ENCODE assay signal across 8 cellular contexts in genomic region chr5:138449501-138450239, GRCh38. TPM values are rescaled to one million over a fixed set of nuclear protein-coding genes. Genes with fewer than 3 reads are reported as not detected.
DNase-seq lines count a peak whose midpoint lies in the region; ATAC-seq and TF ChIP-seq lines count a peak whose summit lies in the region.

No MANE protein-coding gene starts in this region.

- peak overlapping the region; percentile 24 for H3K4me3 ChIP-seq in Jurkat, Clone E6-1 (ENCODE audit: low read length)
- H3K4me3 ChIP-seq in fibroblast of mammary gland (ENCODE audit: control insufficient read depth, low read depth, low read length) = peak overlapping the region; percentile 17

- ATAC-seq in GM19372 (IDR thresholded peaks at IDR 0.05; ENCODE audit: low read depth, unreplicated experiment) = peak; percentile 75
- peak; percentile 86 for ATAC-seq in stimulated activated naive CD8-positive, alpha-beta T cell treated with anti-CD3 and anti-CD28 coated beads, Interleukin-15, amount 100 ng/mL, for 72 hours

- H3K27me3 Mint-ChIP-seq in activated T-helper 2 cell treated with anti-CD3 and anti-CD28 coated beads, Interferon-gamma antibody, Interleukin-2, Interleukin-4, amounts not matched to agents 10 μg/mL and 5 μg/mL and 100 μg/mL, durations not matched to agents 14 hours and 24 hours and 36 hours (ENCODE audit: low read depth) = peaks cover 2% of the 10 kb centered on the region
- no peaks in the 10 kb centered on the region for H3K27me3 Mint-ChIP-seq in neural crest cell (ENCODE audit: low read depth)
- H3K27me3 Mint-ChIP-seq in stimulated activated naive CD8-positive, alpha-beta T cell treated with anti-CD3 and anti-CD28 coated beads, Interleukin-15, amount 100 ng/mL, for 72 hours = peaks cover 14% of the 10 kb centered on the region

- no peaks in the 10 kb centered on the region for H3K9me3 Mint-ChIP-seq in activated T-helper 2 cell treated with anti-CD3 and anti-CD28 coated beads, Interferon-gamma antibody, Interleukin-2, Interleukin-4, amounts not matched to agents 10 μg/mL and 5 μg/mL and 100 μg/mL, durations not matched to agents 14 hours and 24 hours and 36 hours
- no peaks in the 10 kb centered on the region for H3K9me3 Mint-ChIP-seq in neural crest cell
- H3K9me3 Mint-ChIP-seq in stimulated activated naive CD8-positive, alpha-beta T cell treated with anti-CD3 and anti-CD28 coated beads, Interleukin-15, amount 100 ng/mL, for 72 hours = no peaks in the 10 kb centered on the region

- TF ChIP-seq CTCF in fibroblast of mammary gland (conservative IDR thresholded peaks at IDR 0.05; ENCODE audit: control insufficient read depth, insufficient read depth, low read depth, low read length) (peak; percentile 80), neural crest cell (conservative IDR thresholded peaks at IDR 0.05) (peak; percentile 96)

- DNase-seq in C1 segment of cervical spinal cord (lab: John Stamatoyannopoulos, UW) = peak in 13 of 14 donors; percentile 37 to 86 (median 62)
- DNase-seq in Jurkat, Clone E6-1 (ENCODE audit: low read depth, low spot score) = no peak
- peak; percentile 84 for DNase-seq in RPMI8226
- peak; percentile 69 for DNase-seq in activated T-helper 2 cell treated with anti-CD3 and anti-CD28 coated beads, Interferon-gamma antibody, Interleukin-2, Interleukin-4, amounts not matched to agents 10 μg/mL and 5 μg/mL and 100 μg/mL, durations not matched to agents 14 hours and 24 hours and 36 hours (ENCODE audit: low spot score)
- DNase-seq in fibroblast of mammary gland (ENCODE audit: low read depth) = peak; percentile 79
- DNase-seq in neural crest cell (ENCODE audit: low read depth, low spot score) = peak; percentile 98
- DNase-seq in stimulated activated naive CD8-positive, alpha-beta T cell treated with anti-CD3 and anti-CD28 coated beads, Interleukin-15, amount 100 ng/mL, for 72 hours = peak; percentile 82 to 86

- peak overlapping the region; percentile 19 for H3K27ac Mint-ChIP-seq in activated T-helper 2 cell treated with anti-CD3 and anti-CD28 coated beads, Interferon-gamma antibody, Interleukin-2, Interleukin-4, amounts not matched to agents 10 μg/mL and 5 μg/mL and 100 μg/mL, durations not matched to agents 14 hours and 24 hours and 36 hours
- H3K27ac Mint-ChIP-seq in neural crest cell (ENCODE audit: unreplicated experiment) = peak overlapping the region; percentile 97
- peak overlapping the region in 1 of 2 donors; percentile 85 for H3K27ac Mint-ChIP-seq in stimulated activated naive CD8-positive, alpha-beta T cell treated with anti-CD3 and anti-CD28 coated beads, Interleukin-15, amount 100 ng/mL, for 72 hours

- H3K36me3 Mint-ChIP-seq in activated T-helper 2 cell treated with anti-CD3 and anti-CD28 coated beads, Interferon-gamma antibody, Interleukin-2, Interleukin-4, amounts not matched to agents 10 μg/mL and 5 μg/mL and 100 μg/mL, durations not matched to agents 14 hours and 24 hours and 36 hours (ENCODE audit: low read depth) = no peaks in the 10 kb centered on the region
- H3K36me3 Mint-ChIP-seq in neural crest cell (ENCODE audit: low read depth) = no peaks in the 10 kb centered on the region

- peaks cover 6% of the 10 kb centered on the region for H3K4me1 Mint-ChIP-seq in activated T-helper 2 cell treated with anti-CD3 and anti-CD28 coated beads, Interferon-gamma antibody, Interleukin-2, Interleukin-4, amounts not matched to agents 10 μg/mL and 5 μg/mL and 100 μg/mL, durations not matched to agents 14 hours and 24 hours and 36 hours (ENCODE audit: low read depth)
- peaks cover 20% of the 10 kb centered on the region for H3K4me1 Mint-ChIP-seq in neural crest cell
- peaks cover 8% of the 10 kb centered on the region for H3K4me1 Mint-ChIP-seq in stimulated activated naive CD8-positive, alpha-beta T cell treated with anti-CD3 and anti-CD28 coated beads, Interleukin-15, amount 100 ng/mL, for 72 hours

- peak overlapping the region; percentile 39 for H3K4me3 Mint-ChIP-seq in activated T-helper 2 cell treated with anti-CD3 and anti-CD28 coated beads, Interferon-gamma antibody, Interleukin-2, Interleukin-4, amounts not matched to agents 10 μg/mL and 5 μg/mL and 100 μg/mL, durations not matched to agents 14 hours and 24 hours and 36 hours (ENCODE audit: low read depth)
- H3K4me3 Mint-ChIP-seq in neural crest cell = peak overlapping the region; percentile 65
- peak overlapping the region; percentile 57 to 72 for H3K4me3 Mint-ChIP-seq in stimulated activated naive CD8-positive, alpha-beta T cell treated with anti-CD3 and anti-CD28 coated beads, Interleukin-15, amount 100 ng/mL, for 72 hours

- intact Hi-C loops in activated T-helper 2 cell treated with anti-CD3 and anti-CD28 coated beads, Interferon-gamma antibody, Interleukin-2, Interleukin-4, amounts not matched to agents 10 μg/mL and 5 μg/mL and 100 μg/mL, durations not matched to agents 14 hours and 24 hours and 36 hours (cut with micrococcal nuclease) = loop anchor here (1.0 kb wide), 2 partner anchors 15 to 54 kb away; no protein-coding TSS in a partner anchor

RNA-seq across cellular contexts. Expression of gene REEP2, which starts 10.8 kb away (rescaled TPM):
- polyA plus RNA-seq in Jurkat, Clone E6-1 (2012; ENCODE audit: insufficient read depth, insufficient read length) = 26.5 TPM
- 9.7 and 11.1 TPM in 2 replicates for total RNA-seq in activated T-helper 2 cell treated with anti-CD3 and anti-CD28 coated beads, Interferon-gamma antibody, Interleukin-2, Interleukin-4, amounts not matched to agents 10 μg/mL and 5 μg/mL and 100 μg/mL, durations not matched to agents 14 hours and 24 hours and 36 hours
- 55.1 and 59.2 TPM in 2 replicates for total RNA-seq in neural crest cell

RNA-seq across cellular contexts. Expression of gene EGR1, which starts 15.6 kb away (rescaled TPM):
- polyA plus RNA-seq in Jurkat, Clone E6-1 (2012; ENCODE audit: insufficient read depth, insufficient read length) = 20.0 TPM
- 41.9 and 43.0 TPM in 2 replicates for total RNA-seq in activated T-helper 2 cell treated with anti-CD3 and anti-CD28 coated beads, Interferon-gamma antibody, Interleukin-2, Interleukin-4, amounts not matched to agents 10 μg/mL and 5 μg/mL and 100 μg/mL, durations not matched to agents 14 hours and 24 hours and 36 hours
- total RNA-seq in neural crest cell = 21.5 and 26.5 TPM in 2 replicates
